ENCODE assay signal across 17 cellular contexts in genomic region chr13:68574053-68574452, GRCh38.
DNase-seq lines count a peak whose midpoint lies in the region; ATAC-seq, FAIRE-seq and TF ChIP-seq lines count a peak whose summit lies in the region.
"Had no signal": no experiment of that assay in that cellular context is flagged by ENCODE, and none has a peak within 500 bp of the region (broad histone marks: within the 10 kb centered on the region; RNA-seq: fewer than 3 reads in every experiment).

No MANE protein-coding gene starts in this region.

- no peak overlapping the region for H3K18ac ChIP-seq in neuronal stem cell (ENCODE audit: low read length)

- H3K9ac ChIP-seq in neuronal stem cell (ENCODE audit: low read depth, low read length, poor library complexity): no peak overlapping the region
- H3K9ac ChIP-seq: BLaER1 had no signal

- no peak overlapping the region for H3K14ac ChIP-seq in neuronal stem cell (ENCODE audit: low read length)

- no peaks in the 10 kb centered on the region for H3K4me1 ChIP-seq in right lobe of liver
- H3K4me1 ChIP-seq in neuronal stem cell (ENCODE audit: control insufficient read depth in 2 of 2, insufficient read depth in 1 of 2, low read depth in 1 of 2, low read length in 2 of 2): peaks cover 0 to 4% of the 10 kb centered on the region in 2 donors
- H3K4me1 ChIP-seq in right atrium auricular region: no peaks in the 10 kb centered on the region
- H3K4me1 ChIP-seq: BLaER1 had no signal

- no peak overlapping the region for H2BK12ac ChIP-seq in neuronal stem cell (ENCODE audit: low read length)

- no peak for FAIRE-seq in GM12891 (lab: Jason Lieb, UNC)
- FAIRE-seq: GM12878, GM19239, H1 had no signal

- 20% methylated on average over 1 of the region's 1 CpG for WGBS in right lobe of liver (ENCODE audit: insufficient coverage, low coverage, low lambda C conversion rate, missing lambda C conversion rate)
- no CpG with 5 or more reads among the region's 1 CpG for WGBS in neuronal stem cell (ENCODE audit: extremely low coverage in 2 of 2, insufficient read length in 2 of 2, insufficient replicate concordance in 1 of 2), 2 donors

- no peak overlapping the region for H2BK120ac ChIP-seq in neuronal stem cell (ENCODE audit: low read depth, low read length)

- H3K27ac ChIP-seq in right lobe of liver (no peak overlapping the region), neuronal stem cell (replicated peaks; ENCODE audit: low read length) (no peak overlapping the region), right atrium auricular region (no peak overlapping the region)
- H3K27ac ChIP-seq: BLaER1 had no signal

- DNase-seq in GM12891 (ENCODE audit: insufficient read length, low spot score) (no peak), RPMI8226 (peak; percentile 11), right lobe of liver (no peak), neuronal stem cell (ENCODE audit: low spot score) (no peak), NCI-H82 treated with DMSO at 0.1 percent for 48 hours (lab: John Stamatoyannopoulos, UW; ENCODE audit: unreplicated experiment) (no peak), right atrium auricular region (ENCODE audit: low spot score) (no peak)
- DNase-seq: 8988T; CD4-positive, alpha-beta memory T cell; DMS153; DND-41; EL; H9 had no signal

- no peak overlapping the region for H3K23ac ChIP-seq in neuronal stem cell (ENCODE audit: low read depth, low read length, poor library complexity)

- H4K91ac ChIP-seq in neuronal stem cell (ENCODE audit: low read depth, low read length, poor library complexity): no peak overlapping the region

- H2AFZ ChIP-seq in neuronal stem cell (ENCODE audit: low read length): peak overlapping the region; percentile 38

- H3K4me3 ChIP-seq in right lobe of liver: no peak overlapping the region
- H3K4me3 ChIP-seq in neuronal stem cell (ENCODE audit: low read length in 2 of 2): no peak overlapping the region
- no peak overlapping the region for H3K4me3 ChIP-seq in right atrium auricular region
- H3K4me3 ChIP-seq: BLaER1, GM12878 had no signal

- TF ChIP-seq CTCF in right lobe of liver (IDR thresholded peaks at IDR 0.05): no peak
- no peak for TF ChIP-seq CTCF in right atrium auricular region (IDR thresholded peaks at IDR 0.05)

- ATAC-seq in right lobe of liver (peak; percentile 60 to 77 (median 68)), HG02970 (IDR thresholded peaks at IDR 0.05; ENCODE audit: low FRiP score, unreplicated experiment) (no peak)
- ATAC-seq: GM12878 had no signal

- no peaks in the 10 kb centered on the region for H3K27me3 ChIP-seq in right lobe of liver
- no peaks in the 10 kb centered on the region for H3K27me3 ChIP-seq in neuronal stem cell (ENCODE audit: control insufficient read depth in 3 of 3, insufficient read depth in 3 of 3, low read depth in 1 of 3, low read length in 3 of 3)
- H3K27me3 ChIP-seq in right atrium auricular region: no peaks in the 10 kb centered on the region
- H3K27me3 ChIP-seq: BLaER1 had no signal

- no peaks in the 10 kb centered on the region for H3K9me3 ChIP-seq in right lobe of liver
- H3K9me3 ChIP-seq in neuronal stem cell (replicated peaks in 1 of 2; ENCODE audit: control insufficient read depth in 2 of 2, insufficient read depth in 1 of 2, low read depth in 1 of 2, low read length in 2 of 2): no peaks in the 10 kb centered on the region
- no peaks in the 10 kb centered on the region for H3K9me3 ChIP-seq in right atrium auricular region
- H3K9me3 ChIP-seq: BLaER1 had no signal

- H2AK5ac ChIP-seq in neuronal stem cell (ENCODE audit: low read depth, low read length): no peak overlapping the region

- no peak overlapping the region for H2BK15ac ChIP-seq in neuronal stem cell (ENCODE audit: low read length)

- TF ChIP-seq POLR2A in GM12891 (IDR thresholded peaks at IDR 0.05; ENCODE audit: low read depth, low read length) (no peak), right lobe of liver (IDR thresholded peaks at IDR 0.05) (no peak)

- no peaks in the 10 kb centered on the region for H3K79me1 ChIP-seq in neuronal stem cell (ENCODE audit: low read depth, low read length)

- H3K36me3 ChIP-seq in right lobe of liver (no peaks in the 10 kb centered on the region), neuronal stem cell (replicated peaks in 1 of 2; ENCODE audit: control insufficient read depth in 2 of 2, insufficient read depth in 2 of 2, low read length in 2 of 2) (no peaks in the 10 kb centered on the region), right atrium auricular region (no peaks in the 10 kb centered on the region)
- H3K36me3 ChIP-seq: BLaER1 had no signal

- no peak overlapping the region for H3K4me2 ChIP-seq in neuronal stem cell (ENCODE audit: insufficient read depth, low read length, poor library complexity, severe bottlenecking)
- H3K4me2 ChIP-seq: BLaER1 had no signal

- intact Hi-C loops in right lobe of liver (cut with DNase I): no loop called here

- H3K4ac ChIP-seq in neuronal stem cell (ENCODE audit: low read length): no peak overlapping the region

- no peak overlapping the region for H4K8ac ChIP-seq in neuronal stem cell (ENCODE audit: low read depth, low read length)

- no peak overlapping the region for H2BK5ac ChIP-seq in neuronal stem cell (ENCODE audit: low read length)

TF ChIP-seq in GM12891, 5 proteins besides CTCF, POLR2A, EP300 and RAD21:
- TF ChIP-seq SPI1 (IDR thresholded peaks at IDR 0.05; ENCODE audit: low read depth, low read length) (0 out of 2 replicates have a peak, but pooled peaks have one; percentile 6), POLR2AphosphoS5 (IDR thresholded peaks at IDR 0.05; ENCODE audit: low read depth, low read length) (no peak)
